Comparison of ENCODE assay signal across 20 cellular contexts in genomic region chr5:51859624-51860023, GRCh38.
"Had no signal": no experiment of that assay in that cellular context is flagged by ENCODE, and none has a peak within 500 bp of the region (broad histone marks: within the 10 kb centered on the region; RNA-seq: fewer than 3 reads in every experiment).

No MANE protein-coding gene starts in this region.

- ATAC-seq: effector memory CD8-positive, alpha-beta T cell; left lobe of liver; naive thymus-derived CD8-positive, alpha-beta T cell; stimulated activated effector memory CD8-positive, alpha-beta T cell treated with anti-CD3 and anti-CD28 coated beads, Interleukin-12 subunit alpha, Interleukin-12 subunit beta, amount 100 ng/mL, for 72 hours had no signal

- H3K27me3 Mint-ChIP-seq: effector memory CD8-positive, alpha-beta T cell; memory B cell; naive thymus-derived CD8-positive, alpha-beta T cell; type B pancreatic cell had no signal

- H3K4me1 Mint-ChIP-seq: memory B cell; naive thymus-derived CD8-positive, alpha-beta T cell; stimulated activated effector memory CD8-positive, alpha-beta T cell treated with anti-CD3 and anti-CD28 coated beads, Interleukin-12 subunit alpha, Interleukin-12 subunit beta, amount 100 ng/mL, for 72 hours had no signal

- H3K4me3 Mint-ChIP-seq: effector memory CD8-positive, alpha-beta T cell; memory B cell; naive thymus-derived CD8-positive, alpha-beta T cell; nephron progenitor cell; stimulated activated effector memory CD8-positive, alpha-beta T cell treated with anti-CD3 and anti-CD28 coated beads, Interleukin-12 subunit alpha, Interleukin-12 subunit beta, amount 100 ng/mL, for 72 hours; type B pancreatic cell had no signal

- DNase-seq: cortex of kidney; effector memory CD8-positive, alpha-beta T cell; hypothalamus; kidney; naive thymus-derived CD8-positive, alpha-beta T cell; nephron progenitor cell; nucleus accumbens; sigmoid colon; stimulated activated CD4-positive, alpha-beta T cell treated with anti-CD3 and anti-CD28 coated beads, Interleukin-2, amount 100 ng/mL, for 24 hours; stimulated activated CD4-positive, alpha-beta T cell treated with anti-CD3 and anti-CD28 coated beads, Interleukin-4, amount 100 ng/mL, for 24 hours; stimulated activated naive CD4-positive, alpha-beta T cell treated with Interleukin-2 at 50 U/mL for 16 hours; stomach; thyroid gland had no signal

- H3K36me3 ChIP-seq: prostate gland, right atrium auricular region, sigmoid colon, stomach, thyroid gland had no signal

- H3K36me3 Mint-ChIP-seq: memory B cell; naive thymus-derived CD8-positive, alpha-beta T cell; stimulated activated effector memory CD8-positive, alpha-beta T cell treated with anti-CD3 and anti-CD28 coated beads, Interleukin-12 subunit alpha, Interleukin-12 subunit beta, amount 100 ng/mL, for 72 hours; type B pancreatic cell had no signal

- H3K27me3 ChIP-seq: right atrium auricular region, sigmoid colon, stomach, thyroid gland had no signal

- H3K27ac Mint-ChIP-seq: effector memory CD8-positive, alpha-beta T cell; memory B cell; naive thymus-derived CD8-positive, alpha-beta T cell; nephron progenitor cell; stimulated activated effector memory CD8-positive, alpha-beta T cell treated with anti-CD3 and anti-CD28 coated beads, Interleukin-12 subunit alpha, Interleukin-12 subunit beta, amount 100 ng/mL, for 72 hours; type B pancreatic cell had no signal

- H3K27ac ChIP-seq: prostate gland, right atrium auricular region, sigmoid colon, stomach, thyroid gland had no signal

- H3K9me3 Mint-ChIP-seq: nephron progenitor cell had no signal

- H3K4me3 ChIP-seq: lung, prostate gland, right atrium auricular region, sigmoid colon, stomach, thyroid gland had no signal

- H3K4me1 ChIP-seq: prostate gland, right atrium auricular region, sigmoid colon, stomach, thyroid gland had no signal

- H3K9me3 ChIP-seq: prostate gland, right atrium auricular region, sigmoid colon, stomach, thyroid gland had no signal
